Comparison of ENCODE assay signal across 26 cellular contexts in genomic region chr11:120117991-120118390, GRCh38. TPM values are rescaled to one million over a fixed set of nuclear protein-coding genes. Genes with fewer than 3 reads are reported as not detected.
"Had no signal": no experiment of that assay in that cellular context is flagged by ENCODE, and none has a peak within 500 bp of the region (broad histone marks: within the 10 kb centered on the region; RNA-seq: fewer than 3 reads in every experiment).

No MANE protein-coding gene starts in this region.

- H3K27ac Mint-ChIP-seq: immature natural killer cell, nephron progenitor cell, progenitor cell of endocrine pancreas had no signal

- H3K79me2 ChIP-seq: parathyroid adenoma had no signal

- H3K4me1 Mint-ChIP-seq: immature natural killer cell; naive thymus-derived CD8-positive, alpha-beta T cell; stimulated activated naive CD8-positive, alpha-beta T cell treated with anti-CD3 and anti-CD28 coated beads, Interleukin-15, amount 100 ng/mL, for 72 hours had no signal

- H3K36me3 ChIP-seq: left ventricle myocardium inferior, lower lobe of right lung, neutrophil, right lobe of liver, transverse colon had no signal

- H3K27ac ChIP-seq: coronary artery, epithelial cell of prostate, left ventricle myocardium inferior, lower lobe of right lung, neutrophil, parathyroid adenoma, right lobe of liver, transverse colon had no signal

- H3K4me3 ChIP-seq: coronary artery, left ventricle myocardium inferior, lower lobe of right lung, right lobe of liver, suprapubic skin, transverse colon had no signal

- H3K4me3 Mint-ChIP-seq: immature natural killer cell; naive thymus-derived CD8-positive, alpha-beta T cell; nephron progenitor cell; stimulated activated naive CD8-positive, alpha-beta T cell treated with anti-CD3 and anti-CD28 coated beads, Interleukin-15, amount 100 ng/mL, for 72 hours had no signal

- DNase-seq: dermis blood vessel endothelial cell; hypothalamus; immature natural killer cell; islet precursor cell; kidney glomerular epithelial cell; left colon; left ventricle myocardium inferior; lower lobe of right lung; naive thymus-derived CD8-positive, alpha-beta T cell; nephron progenitor cell; right lobe of liver; small intestine; stimulated activated CD4-positive, alpha-beta T cell treated with anti-CD3 and anti-CD28 coated beads, Interleukin-1b, Interleukin-23, amount 100 ng/mL, for 48 hours; stimulated activated CD4-positive, alpha-beta T cell treated with anti-CD3 and anti-CD28 coated beads, Interleukin-4, amount 100 ng/mL, for 1 hour; stimulated activated CD8-positive, alpha-beta memory T cell treated with anti-CD3 and anti-CD28 coated beads, Interleukin-4, amount 100 ng/mL, for 48 hours; stimulated activated naive CD4-positive, alpha-beta T cell; stimulated activated naive CD8-positive, alpha-beta T cell treated with anti-CD3 and anti-CD28 coated beads, Interleukin-15, amount 100 ng/mL, for 72 hours; transverse colon had no signal

- H3K9me3 ChIP-seq: left ventricle myocardium inferior, lower lobe of right lung, neutrophil, right lobe of liver, suprapubic skin, transverse colon had no signal

- H3K4me1 ChIP-seq: left ventricle myocardium inferior, lower lobe of right lung, parathyroid adenoma, right lobe of liver, transverse colon had no signal

- ATAC-seq: left colon; lower lobe of right lung; naive thymus-derived CD8-positive, alpha-beta T cell; stimulated activated naive CD8-positive, alpha-beta T cell treated with anti-CD3 and anti-CD28 coated beads, Interleukin-15, amount 100 ng/mL, for 72 hours had no signal

- H3K27me3 ChIP-seq: right lobe of liver, suprapubic skin, transverse colon had no signal

- H2AFZ ChIP-seq: parathyroid adenoma had no signal

- H3K36me3 Mint-ChIP-seq: immature natural killer cell; naive thymus-derived CD8-positive, alpha-beta T cell had no signal

- H3K9me3 Mint-ChIP-seq: immature natural killer cell; naive thymus-derived CD8-positive, alpha-beta T cell; nephron progenitor cell; stimulated activated naive CD8-positive, alpha-beta T cell treated with anti-CD3 and anti-CD28 coated beads, Interleukin-15, amount 100 ng/mL, for 72 hours had no signal

RNA-seq across cellular contexts. Expression of gene TRIM29, which starts 19.9 kb away (rescaled TPM):
- total RNA-seq: dermis blood vessel endothelial cell; frontal cortex; left ventricle myocardium inferior; myocyte; naive thymus-derived CD8-positive, alpha-beta T cell; progenitor cell of endocrine pancreas had no signal
- polyA plus RNA-seq: immature natural killer cell; naive thymus-derived CD8-positive, alpha-beta T cell had no signal
